Comparison of ENCODE assay signal across 16 cellular contexts in genomic region chr5:58231041-58231440, GRCh38.
DNase-seq lines count a peak whose midpoint lies in the region; ATAC-seq and TF ChIP-seq lines count a peak whose summit lies in the region.
"Had no signal": no experiment of that assay in that cellular context is flagged by ENCODE, and none has a peak within 500 bp of the region (broad histone marks: within the 10 kb centered on the region; RNA-seq: fewer than 3 reads in every experiment).

No MANE protein-coding gene starts in this region.

- H3K36me3 Mint-ChIP-seq in type B pancreatic cell, result no peaks in the 10 kb centered on the region

- no peak overlapping the region for H2AK9ac ChIP-seq in IMR-90 (replicated peaks; ENCODE audit: low read depth, low read length, poor library complexity)

- no peak for TF ChIP-seq POLR2A in IMR-90 (IDR thresholded peaks at IDR 0.05; ENCODE audit: low read depth, low read length)

- no peaks in the 10 kb centered on the region for H3K27me3 ChIP-seq in IMR-90 (ENCODE audit: control insufficient read depth, insufficient read depth, low read length)
- no peaks in the 10 kb centered on the region for H3K27me3 ChIP-seq in adipocyte (replicated peaks; ENCODE audit: control insufficient read depth, insufficient read depth, low read length)

- H4K5ac ChIP-seq in IMR-90 (ENCODE audit: low read depth, low read length), result no peak overlapping the region

- no peaks in the 10 kb centered on the region for H3K9me3 Mint-ChIP-seq in type B pancreatic cell
- H3K9me3 Mint-ChIP-seq: CD4-positive, alpha-beta T cell had no signal

- H3K56ac ChIP-seq in IMR-90 (ENCODE audit: extremely low read depth, insufficient read depth, low read length), result no peak overlapping the region

- H2AFZ ChIP-seq in IMR-90 (replicated peaks; ENCODE audit: low read length, poor library complexity), result no peak overlapping the region

- intact Hi-C loops in IMR-90 (cut with micrococcal nuclease), result no loop called here

- H4K8ac ChIP-seq in IMR-90 (ENCODE audit: low read depth in 2 of 2, low read length in 2 of 2), result no peak overlapping the region

- no peaks in the 10 kb centered on the region; the same call in 1 of the 2 replicates for H3K9me1 ChIP-seq in IMR-90 (ENCODE audit: insufficient read depth, low read length)

- no peak overlapping the region for H2AK5ac ChIP-seq in IMR-90 (ENCODE audit: low read depth, low read length)

- CTCF ChIA-PET in IMR-90 (lab: Yijun Ruan, JAX), result no interaction called here

- H3K79me1 ChIP-seq in IMR-90 (ENCODE audit: low read depth in 1 of 2, low read length in 2 of 2), result no peaks in the 10 kb centered on the region

- H4K20me1 ChIP-seq in IMR-90 (ENCODE audit: insufficient read depth, low read length), result no peaks in the 10 kb centered on the region

- no peak overlapping the region for H3K4me3 ChIP-seq in IMR-90 (ENCODE audit: insufficient read depth, low read depth, low read length)
- H3K4me3 ChIP-seq in adipocyte (ENCODE audit: low read length), result no peak overlapping the region

- H3K4me3 Mint-ChIP-seq in type B pancreatic cell, result peak overlapping the region; percentile 37
- H3K4me3 Mint-ChIP-seq: B cell; CD4-positive, alpha-beta T cell had no signal

- H4K91ac ChIP-seq in IMR-90 (ENCODE audit: insufficient read depth, low read depth, low read length), result no peak overlapping the region

- no peak overlapping the region for H3K23ac ChIP-seq in IMR-90 (ENCODE audit: low read depth, low read length)

- H3K14ac ChIP-seq in IMR-90 (replicated peaks; ENCODE audit: low read depth, low read length), result no peak overlapping the region

- no peaks in the 10 kb centered on the region for H3K4me1 ChIP-seq in IMR-90 (ENCODE audit: control insufficient read depth, insufficient read depth, low read length)
- H3K4me1 ChIP-seq in adipocyte (ENCODE audit: control insufficient read depth, insufficient read depth, low read length), result peaks cover 6% of the 10 kb centered on the region

- H2BK20ac ChIP-seq in IMR-90 (ENCODE audit: low read depth, low read length), result no peak overlapping the region

- H2BK5ac ChIP-seq in IMR-90 (ENCODE audit: low read depth, low read length, poor library complexity, severe bottlenecking), result no peak overlapping the region

- POLR2A ChIA-PET in IMR-90 (lab: Charles Lee; ENCODE audit: unreplicated experiment), result no interaction called here

- no peaks in the 10 kb centered on the region for H3K36me3 ChIP-seq in IMR-90 (ENCODE audit: control insufficient read depth, insufficient read depth, low read length)
- no peaks in the 10 kb centered on the region for H3K36me3 ChIP-seq in adipocyte (ENCODE audit: control insufficient read depth, insufficient read depth, low read length, severe bottlenecking)

- ATAC-seq in IMR-90 (ENCODE audit: low read depth), result no peak
- ATAC-seq in GM21619 (IDR thresholded peaks at IDR 0.05; ENCODE audit: unreplicated experiment), result no peak

- no TSS peak for BruUV-seq in IMR-90 (replicated peaks; lab: Mats Ljungman, UMichigan)

- in situ Hi-C loops in IMR-90 (cut with MboI; ENCODE audit: low sequenced_read_pairs), result no loop called here

- TF ChIP-seq RAD21 in IMR-90 (IDR thresholded peaks at IDR 0.05; ENCODE audit: low read length), result no peak

- no peak overlapping the region for H3K4ac ChIP-seq in IMR-90 (ENCODE audit: low read depth, low read length)

- dilution Hi-C loops in IMR-90 (cut with HindIII; ENCODE audit: low sequenced_read_pairs, unreplicated experiment), result no loop called here

- H3K4me2 ChIP-seq in IMR-90 (ENCODE audit: low read depth, low read length), result no peak overlapping the region

- TF ChIP-seq CTCF in IMR-90 (conservative IDR thresholded peaks at IDR 0.05; ENCODE audit: low read depth, low read length) (no peak), type B pancreatic cell (conservative IDR thresholded peaks at IDR 0.05) (no peak)

- H2BK120ac ChIP-seq in IMR-90 (ENCODE audit: low read depth, low read length), result no peak overlapping the region

- DNase-seq in IMR-90, result peak; percentile 8
- DNase-seq in adipocyte (ENCODE audit: low read depth), result peak; percentile 17
- peak; percentile 52 for DNase-seq in islet precursor cell
- no peak for DNase-seq in type B pancreatic cell (ENCODE audit: extremely low spot score, unreplicated experiment)
- DNase-seq in NCI-H2171 treated with DMSO at 0.1 percent for 48 hours (lab: John Stamatoyannopoulos, UW), result no peak
- DNase-seq in activated CD4-positive, alpha-beta T cell treated with anti-CD3 and anti-CD28 coated beads for 1 hour, result no peak
- DNase-seq: Calu3; CD4-positive, alpha-beta T cell; DMS53; NCI-H1436; NCI-H2029; NCI-H524 treated with DMSO at 0.1 percent for 48 hours; SHP77 treated with DMSO at 0.1 percent for 48 hours had no signal

- no peak overlapping the region for H3K27ac ChIP-seq in IMR-90 (ENCODE audit: insufficient read depth, low read length)
- H3K27ac ChIP-seq: HL-60 had no signal

- WGBS in IMR-90 (ENCODE audit: extremely low coverage in 2 of 2, insufficient read length in 1 of 2), 2 experiments, result no CpG with 5 or more reads among the region's 1 CpG

- no peak overlapping the region for H2BK15ac ChIP-seq in IMR-90 (ENCODE audit: low read depth, low read length)

- no peak overlapping the region for H3K27ac Mint-ChIP-seq in type B pancreatic cell
- H3K27ac Mint-ChIP-seq: B cell; CD4-positive, alpha-beta T cell had no signal

- H3K18ac ChIP-seq in IMR-90 (ENCODE audit: low read depth, low read length), result no peak overlapping the region

- peaks cover 4% of the 10 kb centered on the region for H3K4me1 Mint-ChIP-seq in type B pancreatic cell (ENCODE audit: unreplicated experiment)

- no peaks in the 10 kb centered on the region for H3K27me3 Mint-ChIP-seq in type B pancreatic cell
- H3K27me3 Mint-ChIP-seq: B cell; CD4-positive, alpha-beta T cell had no signal

- no peak overlapping the region for H3K9ac ChIP-seq in IMR-90 (ENCODE audit: low read depth, low read length)
- H3K9ac ChIP-seq in adipocyte (ENCODE audit: low read length), result no peak overlapping the region

- no peaks in the 10 kb centered on the region for H3K9me3 ChIP-seq in IMR-90 (ENCODE audit: control insufficient read depth, insufficient read depth, low read length)
- no peaks in the 10 kb centered on the region for H3K9me3 ChIP-seq in adipocyte (ENCODE audit: control insufficient read depth, low read length)

TF ChIP-seq in IMR-90, 13 proteins besides CTCF, POLR2A, EP300 and RAD21:
- TF ChIP-seq RCOR1 (IDR thresholded peaks at IDR 0.05; ENCODE audit: insufficient replicate concordance, low read length) (no peak), FOS (IDR thresholded peaks at IDR 0.05; ENCODE audit: low read depth, low read length) (no peak), SMC3 (IDR thresholded peaks at IDR 0.05; ENCODE audit: low read depth, low read length) (no peak), MXI1 (IDR thresholded peaks at IDR 0.05; ENCODE audit: borderline replicate concordance, low read depth, low read length) (no peak), MAZ (IDR thresholded peaks at IDR 0.05; ENCODE audit: borderline replicate concordance, low read depth, low read length) (no peak), CEBPB (IDR thresholded peaks at IDR 0.05; ENCODE audit: low read depth, low read length) (no peak), USF2 (IDR thresholded peaks at IDR 0.05; ENCODE audit: low read depth, low read length) (no peak), BHLHE40 (IDR thresholded peaks at IDR 0.05; ENCODE audit: low read depth, low read length) (no peak)
- TF ChIP-seq, protein P1, sequence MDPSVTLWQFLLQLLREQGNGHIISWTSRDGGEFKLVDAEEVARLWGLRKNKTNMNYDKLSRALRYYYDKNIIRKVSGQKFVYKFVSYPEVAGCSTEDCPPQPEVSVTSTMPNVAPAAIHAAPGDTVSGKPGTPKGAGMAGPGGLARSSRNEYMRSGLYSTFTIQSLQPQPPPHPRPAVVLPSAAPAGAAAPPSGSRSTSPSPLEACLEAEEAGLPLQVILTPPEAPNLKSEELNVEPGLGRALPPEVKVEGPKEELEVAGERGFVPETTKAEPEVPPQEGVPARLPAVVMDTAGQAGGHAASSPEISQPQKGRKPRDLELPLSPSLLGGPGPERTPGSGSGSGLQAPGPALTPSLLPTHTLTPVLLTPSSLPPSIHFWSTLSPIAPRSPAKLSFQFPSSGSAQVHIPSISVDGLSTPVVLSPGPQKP (IDR thresholded peaks at IDR 0.05; ENCODE audit: borderline replicate concordance, low read depth, low read length), result no peak

Comparison
In these comparisons a context has a peak if more than half of its experiments do, and no peak if none do; other contexts are left out.
1. DNase-seq: peak in IMR-90 (single experiment), adipocyte (single experiment) and islet precursor cell (single experiment); none in type B pancreatic cell (single experiment), NCI-H2171 treated with DMSO at 0.1 percent for 48 hours (single experiment) and activated CD4-positive, alpha-beta T cell treated with anti-CD3 and anti-CD28 coated beads for 1 hour (single experiment).